In genomic region chr10:109912335-109913282, GRCh38 we compare ENCODE assay signal across 8 cellular contexts. TPM values are rescaled to one million over a fixed set of nuclear protein-coding genes. Genes with fewer than 3 reads are reported as not detected.
DNase-seq lines count a peak whose midpoint lies in the region; ATAC-seq lines count a peak whose summit lies in the region.

No MANE protein-coding gene starts in this region.

- 0 out of 2 replicates have a peak, but pooled peaks cover 1% of the 10 kb centered on the region for H3K36me3 ChIP-seq in H7 (replicated peaks; ENCODE audit: control insufficient read depth, insufficient read depth, low read length)

- ATAC-seq in GM19328 (IDR thresholded peaks at IDR 0.05; ENCODE audit: unreplicated experiment) = peak; percentile 79
- peak; percentile 97 for ATAC-seq in HG03175 (IDR thresholded peaks at IDR 0.05; ENCODE audit: unreplicated experiment)
- no peak for ATAC-seq in T-cell (replicated peaks in 1 of 4)

- peaks cover 80 to 83% (median 83%) of the 10 kb centered on the region in 3 donors for H3K4me1 Mint-ChIP-seq in T-cell
- peaks cover 68% of the 10 kb centered on the region for H3K4me1 Mint-ChIP-seq in activated naive CD4-positive, alpha-beta T cell treated with anti-CD3 and anti-CD28 coated beads for 36 hours (ENCODE audit: low read depth)

- POLR2A ChIA-PET in T-cell (lab: Charles Lee) = interaction anchor here in 1 of 2 donors (0.5 to 0.9 kb wide), 3 partner anchors 8 to 806 kb away, joined by 3 to 5 read pairs (median 4); no protein-coding TSS in a partner anchor

- CTCF ChIA-PET in T-cell (lab: Charles Lee) = interaction anchor here (0.6 to 1.1 kb wide), 5 partner anchors 9 to 405 kb away, joined by 3 read pairs; no protein-coding TSS in a partner anchor
- CTCF ChIA-PET in activated naive CD4-positive, alpha-beta T cell treated with anti-CD3 and anti-CD28 coated beads for 36 hours (lab: Charles Lee) = interaction anchor here (0.9 to 1.0 kb wide), 2 partner anchors 66 to 166 kb away, joined by 3 to 4 read pairs; no protein-coding TSS in a partner anchor

- no peak overlapping the region for H3K4me3 Mint-ChIP-seq in T-cell
- H3K4me3 Mint-ChIP-seq in activated naive CD4-positive, alpha-beta T cell treated with anti-CD3 and anti-CD28 coated beads for 36 hours = no peak overlapping the region

- peak overlapping the region; percentile 88 to 90 for H3K27ac Mint-ChIP-seq in T-cell
- H3K27ac Mint-ChIP-seq in activated naive CD4-positive, alpha-beta T cell treated with anti-CD3 and anti-CD28 coated beads for 36 hours = no peak overlapping the region

- H3K36me3 Mint-ChIP-seq in T-cell = peaks cover 32% of the 10 kb centered on the region
- peaks cover 34% of the 10 kb centered on the region for H3K36me3 Mint-ChIP-seq in activated naive CD4-positive, alpha-beta T cell treated with anti-CD3 and anti-CD28 coated beads for 36 hours (ENCODE audit: low read depth)

- DNase-seq in AG08396 (ENCODE audit: low spot score) (peak; percentile 36), T-cell (no peak), myocyte (ENCODE audit: low read depth) (peak; percentile 88), DMS79 (lab: John Stamatoyannopoulos, UW) (no peak), H7 (no peak)
- no peak for DNase-seq in activated naive CD4-positive, alpha-beta T cell treated with anti-CD3 and anti-CD28 coated beads for 36 hours

- no peak overlapping the region for H3K4me3 ChIP-seq in H7 (ENCODE audit: insufficient read depth, low read depth, low read length)

- no peaks in the 10 kb centered on the region for H3K27me3 Mint-ChIP-seq in T-cell
- no peaks in the 10 kb centered on the region for H3K27me3 Mint-ChIP-seq in activated naive CD4-positive, alpha-beta T cell treated with anti-CD3 and anti-CD28 coated beads for 36 hours (ENCODE audit: low read depth)

- H3K9me3 Mint-ChIP-seq in T-cell = no peaks in the 10 kb centered on the region
- H3K9me3 Mint-ChIP-seq in activated naive CD4-positive, alpha-beta T cell treated with anti-CD3 and anti-CD28 coated beads for 36 hours = no peaks in the 10 kb centered on the region

- no peaks in the 10 kb centered on the region for H3K27me3 ChIP-seq in H7 (ENCODE audit: control insufficient read depth, insufficient read depth, low read length)

- intact Hi-C loops in activated naive CD4-positive, alpha-beta T cell treated with anti-CD3 and anti-CD28 coated beads for 36 hours (cut with micrococcal nuclease) = no loop called here

RNA-seq across cellular contexts. Expression of gene XPNPEP1, which starts 10.7 kb away (rescaled TPM):
- total RNA-seq in T-cell (10 to 100 TPM; 40.0 to 63.9 (median 44.6) TPM), myocyte (129 and 174 TPM in 2 replicates)
- polyA plus RNA-seq in myocyte (2012) = 75.2 TPM
- total RNA-seq in activated naive CD4-positive, alpha-beta T cell treated with anti-CD3 and anti-CD28 coated beads for 36 hours = 10 to 100 TPM; 52.2 to 52.6 TPM
- total RNA-seq in H7 (2014; rRNA removed; shearing (Covaris generic)) = 68.9 and 69.8 TPM in 2 replicates

Comparison
In these comparisons a context has a peak if more than half of its experiments do, and no peak if none do; other contexts are left out.
1. DNase-seq: peak in AG08396 (single experiment) and myocyte (single experiment); none in T-cell (0 of 34), activated naive CD4-positive, alpha-beta T cell treated with anti-CD3 and anti-CD28 coated beads for 36 hours (single experiment), DMS79 (single experiment) and H7 (single experiment).
2. ATAC-seq: peak in GM19328 (single experiment) and HG03175 (single experiment); none in T-cell (0 of 4).